Comparison of ENCODE assay signal across 24 cellular contexts in the genomic region with DNA sequence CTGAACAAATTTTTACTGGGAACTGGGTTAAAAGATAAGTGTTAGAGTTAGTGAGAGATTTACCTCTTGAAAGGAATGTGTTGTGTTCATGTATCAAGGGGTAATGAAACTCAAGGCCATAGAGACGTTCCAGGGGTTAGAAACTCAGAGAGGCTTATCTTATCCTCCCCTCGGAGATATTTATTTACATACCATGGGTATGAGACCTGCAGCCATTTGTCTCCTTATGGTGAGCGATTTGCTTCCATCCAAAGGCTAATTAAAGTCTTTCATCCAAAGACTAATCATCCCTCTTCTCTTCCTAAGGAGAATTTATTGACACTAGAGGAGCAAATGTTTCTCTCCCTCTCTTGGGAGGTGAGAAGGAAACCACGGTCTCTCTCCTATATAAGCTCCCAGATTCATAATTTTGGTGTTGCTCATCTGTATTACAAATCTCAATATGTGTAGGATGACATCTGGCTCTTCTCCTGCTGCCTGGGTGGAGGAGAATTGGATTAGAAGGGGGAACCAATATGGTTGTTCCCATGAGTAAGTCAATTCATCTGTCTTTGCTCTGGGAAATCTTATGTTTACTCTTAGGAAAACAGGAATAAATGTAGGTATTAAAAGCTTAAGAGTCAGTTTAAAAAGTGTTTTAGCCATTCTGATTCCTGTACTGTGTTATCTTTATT.
"Had no signal": no experiment of that assay in that cellular context is flagged by ENCODE, and none has a peak within 500 bp of the region (broad histone marks: within the 10 kb centered on the region; RNA-seq: fewer than 3 reads in every experiment).

No MANE protein-coding gene starts in this region.

- ATAC-seq: right lobe of liver; stimulated activated effector memory CD8-positive, alpha-beta T cell treated with anti-CD3 and anti-CD28 coated beads, Interleukin-12 subunit alpha, Interleukin-12 subunit beta, amount 100 ng/mL, for 72 hours had no signal

- DNase-seq: activated CD4-positive, alpha-beta memory T cell treated with anti-CD3 and anti-CD28 coated beads, Interleukin-2, amount 10 ng/mL, durations not matched to agents 7 days and 5 days; activated CD4-positive, alpha-beta T cell treated with anti-CD3 and anti-CD28 coated beads, Interleukin-2, amount 10 ng/mL, durations not matched to agents 7 days and 5 days; activated CD4-positive, CD25-positive, alpha-beta regulatory T cell treated with anti-CD3 and anti-CD28 coated beads, Interleukin-2, amount 50 U/mL, for 72 hours; activated CD8-positive, alpha-beta memory T cell treated with anti-CD3 and anti-CD28 coated beads, Interleukin-2, amount 50 U/mL, for 48 hours; activated gamma-delta T cell; activated naive CD4-positive, alpha-beta T cell treated with anti-CD3 and anti-CD28 coated beads, Interleukin-2, amount 10 ng/mL, durations not matched to agents 7 days and 5 days; activated naive CD8-positive, alpha-beta T cell treated with anti-CD3 and anti-CD28 coated beads, Interleukin-2, amount 10 ng/mL, durations not matched to agents 7 days and 5 days; activated T-cell treated with anti-CD3 and anti-CD28 coated beads, Interleukin-2, amount 50 U/mL, for 24 hours; amniotic stem cell; caudate nucleus; foreskin melanocyte; left ventricle myocardium inferior; naive B cell; nephron progenitor cell; ovary; right lobe of liver; stimulated activated CD4-positive, alpha-beta T cell treated with anti-CD3 and anti-CD28 coated beads, Interleukin-4, amount 100 ng/mL, for 24 hours; T-helper 2 cell; trophoblast cell had no signal

- H3K4me3 ChIP-seq: esophagus muscularis mucosa, left ventricle myocardium inferior, lung, ovary, right lobe of liver, thoracic aorta had no signal

- H3K4me1 ChIP-seq: right lobe of liver had no signal

- H3K27me3 ChIP-seq: esophagus muscularis mucosa, neutrophil, ovary, right lobe of liver had no signal

- H3K27ac ChIP-seq: esophagus muscularis mucosa, left ventricle myocardium inferior, neutrophil, ovary, right lobe of liver, thoracic aorta had no signal

- H3K9me3 ChIP-seq: esophagus muscularis mucosa, left ventricle myocardium inferior, neutrophil, ovary, right lobe of liver, thoracic aorta had no signal

- H3K36me3 ChIP-seq: neutrophil, ovary, right lobe of liver, thoracic aorta had no signal
